Comparison of ENCODE assay signal across 1 cellular context in the genomic region with DNA sequence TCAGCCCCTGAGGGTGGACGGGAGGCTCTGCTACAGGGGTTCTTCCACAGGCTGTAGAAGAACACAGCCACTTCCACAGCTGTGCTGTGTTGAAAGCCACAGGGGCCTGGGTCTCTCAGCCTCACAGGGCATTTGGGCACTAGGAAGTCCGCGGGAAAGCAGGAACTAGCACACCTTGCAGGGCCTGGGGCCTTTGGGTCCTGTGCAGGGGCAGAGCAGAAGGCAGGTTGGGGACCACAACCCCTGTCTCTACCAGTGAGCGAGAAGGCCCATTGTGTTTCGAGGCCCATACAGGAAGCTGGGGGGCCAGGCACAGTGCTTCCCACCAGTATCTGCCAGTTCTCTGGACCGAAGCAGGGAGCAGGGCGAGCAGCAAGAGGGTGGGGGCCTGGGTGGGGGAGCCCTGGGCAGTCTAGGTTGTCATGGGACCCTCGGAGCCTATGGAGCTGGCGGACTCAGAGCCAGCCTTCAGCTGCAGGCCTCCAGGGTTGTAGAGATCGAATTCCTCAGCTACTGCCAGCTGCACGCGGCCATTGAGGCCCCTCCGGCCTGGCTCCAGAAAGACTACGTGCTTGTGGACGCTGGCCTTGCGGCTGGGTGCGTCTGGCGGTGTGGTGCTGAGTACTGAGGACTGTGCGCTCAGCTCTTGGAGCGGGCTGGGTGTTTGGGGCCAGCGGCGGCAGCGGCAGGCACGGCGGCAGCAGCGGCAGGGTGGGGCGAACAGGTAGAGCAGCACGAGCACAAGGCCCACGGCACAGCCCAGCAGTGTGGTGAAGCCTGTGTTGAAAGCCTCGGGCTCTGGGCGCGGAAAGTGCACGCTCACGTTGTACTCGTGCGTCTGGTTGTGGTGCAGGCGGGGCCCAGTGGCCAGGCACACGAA.
TF ChIP-seq lines count a peak whose summit lies in the region.

No MANE protein-coding gene starts in this region.

TF ChIP-seq in H1, 55 proteins besides CTCF, POLR2A, EP300 and RAD21:
- no peak for TF ChIP-seq RBBP5 (IDR thresholded peaks at IDR 0.05; ENCODE audit: borderline replicate concordance, low read depth, low read length)
- TF ChIP-seq POLR2AphosphoS5 (IDR thresholded peaks at IDR 0.05; ENCODE audit: low read depth, low read length) = peak; percentile 61
- 0 out of 2 replicates have a peak, but pooled peaks have one; percentile 4 for TF ChIP-seq GABPA (IDR thresholded peaks at IDR 0.05; ENCODE audit: borderline replicate concordance, insufficient read depth, low read length)
